ENCODE assay signal across 8 cellular contexts in genomic region chr1:24416666-24417391, GRCh38. TPM values are rescaled to one million over a fixed set of nuclear protein-coding genes. Genes with fewer than 3 reads are reported as not detected.
A peak's percentile ranks its signal among the peaks of the same experiment; 100 is the strongest.
DNase-seq lines count a peak whose midpoint lies in the region; ATAC-seq and TF ChIP-seq lines count a peak whose summit lies in the region.

No MANE protein-coding gene starts in this region.

- no peak for TF ChIP-seq CTCF in heart right ventricle (IDR thresholded peaks at IDR 0.05)
- no peak for TF ChIP-seq CTCF in OCI-LY3 (IDR thresholded peaks at IDR 0.05; ENCODE audit: low read depth, low read length)
- no peak for TF ChIP-seq CTCF in kidney epithelial cell (IDR thresholded peaks at IDR 0.05; ENCODE audit: insufficient read depth, low read length, poor library complexity, severe bottlenecking)
- TF ChIP-seq CTCF in stomach (IDR thresholded peaks at IDR 0.05) = peak in 1 of 7 experiments; percentile 3

- no peak for TF ChIP-seq POLR2A in stomach (IDR thresholded peaks at IDR 0.05)

- peaks cover 7 to 51% (median 27%) of the 10 kb centered on the region in 9 donors for H3K4me1 ChIP-seq in heart right ventricle
- peaks cover 23% of the 10 kb centered on the region for H3K4me1 ChIP-seq in OCI-LY3 (ENCODE audit: low read length)
- H3K4me1 ChIP-seq in adipocyte (ENCODE audit: control insufficient read depth, insufficient read depth, low read length) = peaks cover 54% of the 10 kb centered on the region
- H3K4me1 ChIP-seq in stomach = peaks cover 31 to 66% (median 47%) of the 10 kb centered on the region in 4 donors

- H2AFZ ChIP-seq in OCI-LY3 (ENCODE audit: low read depth, low read length) = no peak overlapping the region

- H3K27me3 ChIP-seq in heart right ventricle (no peaks in the 10 kb centered on the region), OCI-LY3 (ENCODE audit: low read depth, low read length) (no peaks in the 10 kb centered on the region), adipocyte (replicated peaks; ENCODE audit: control insufficient read depth, insufficient read depth, low read length) (no peaks in the 10 kb centered on the region), kidney epithelial cell (ENCODE audit: control insufficient read depth, insufficient read depth, low read length) (no peaks in the 10 kb centered on the region), stomach (no peaks in the 10 kb centered on the region)

- intact Hi-C loops in heart right ventricle (cut with DNase I) (loop anchor here in 8 of 10 donors (1.0 to 10.0 kb wide), 7 partner anchors 85 to 218 kb away; partner anchors contain the start of gene RCAN3 (in 5 of the 8)), Right ventricle myocardium inferior (cut with DNase I) (loop anchor here (5.0 kb wide), 2 partner anchors 85 to 225 kb away; partner anchors contain the start of genes RCAN3 and SRRM1), stomach (cut with DNase I; ENCODE audit: low total_unique reads) (no loop called here)

- peak overlapping the region in 9 of 10 donors; percentile 50 to 82 (median 74) for H3K4me3 ChIP-seq in heart right ventricle
- H3K4me3 ChIP-seq in OCI-LY3 (ENCODE audit: low read length) = peak overlapping the region; percentile 100
- H3K4me3 ChIP-seq in adipocyte (ENCODE audit: low read length) = peak overlapping the region; percentile 98
- peak overlapping the region; percentile 57 for H3K4me3 ChIP-seq in kidney epithelial cell (ENCODE audit: low read depth, low read length)
- H3K4me3 ChIP-seq in stomach = peak overlapping the region; percentile 63 to 78 (median 70)

- peak overlapping the region; percentile 97 for H3K4me2 ChIP-seq in OCI-LY3 (ENCODE audit: low read length)

- no peak for TF ChIP-seq EP300 in stomach (IDR thresholded peaks at IDR 0.05)

- peak overlapping the region in 1 of 10 donors; percentile 75 for H3K27ac ChIP-seq in heart right ventricle
- H3K27ac ChIP-seq in OCI-LY3 (ENCODE audit: low read length) = no peak overlapping the region
- peak overlapping the region; percentile 19 to 83 (median 75) for H3K27ac ChIP-seq in stomach

- WGBS in heart right ventricle, 2 donors = 77% methylated on average over 10 of the region's 10 CpGs
- 35 to 52% (median 43%) methylated on average over 9 to 10 of the region's 10 CpGs for WGBS in stomach, 5 donors

- H4K20me1 ChIP-seq in OCI-LY3 (ENCODE audit: insufficient read depth, low read length) = no peaks in the 10 kb centered on the region

- peaks cover 0 to 27% (median 0%) of the 10 kb centered on the region in 9 donors for H3K36me3 ChIP-seq in heart right ventricle
- H3K36me3 ChIP-seq in OCI-LY3 (replicated peaks; ENCODE audit: low read depth, low read length) = peaks cover 9% of the 10 kb centered on the region
- H3K36me3 ChIP-seq in adipocyte (ENCODE audit: control insufficient read depth, insufficient read depth, low read length, severe bottlenecking) = no peaks in the 10 kb centered on the region
- H3K36me3 ChIP-seq in kidney epithelial cell (ENCODE audit: control insufficient read depth, insufficient read depth, low read length) = no peaks in the 10 kb centered on the region
- H3K36me3 ChIP-seq in stomach = peaks cover 4 to 27% (median 26%) of the 10 kb centered on the region in 4 donors

- H3K79me2 ChIP-seq in OCI-LY3 (ENCODE audit: low read length) = peaks cover 12% of the 10 kb centered on the region; the same call in 1 of the 2 replicates

- H3K9ac ChIP-seq in OCI-LY3 (ENCODE audit: low read length) = peak overlapping the region; percentile 70
- H3K9ac ChIP-seq in adipocyte (ENCODE audit: low read length) = peak overlapping the region; percentile 83

- DNase-seq in heart right ventricle (no peak), Right ventricle myocardium inferior (ENCODE audit: missing footprints) (no peak), adipocyte (ENCODE audit: low read depth) (peak; percentile 92), kidney epithelial cell (ENCODE audit: low read depth) (peak; percentile 91), stomach (no peak), NCI-H146 treated with DMSO at 0.1 percent for 48 hours (lab: John Stamatoyannopoulos, UW; ENCODE audit: unreplicated experiment) (no peak)

- ATAC-seq in heart right ventricle (no peak), Right ventricle myocardium inferior (no peak), GM21515 (IDR thresholded peaks at IDR 0.05; ENCODE audit: unreplicated experiment) (no peak)

- no peaks in the 10 kb centered on the region for H3K9me3 ChIP-seq in heart right ventricle
- no peaks in the 10 kb centered on the region for H3K9me3 ChIP-seq in OCI-LY3 (ENCODE audit: insufficient read depth, low read length)
- H3K9me3 ChIP-seq in adipocyte (ENCODE audit: control insufficient read depth, low read length) = no peaks in the 10 kb centered on the region
- H3K9me3 ChIP-seq in stomach = no peaks in the 10 kb centered on the region

RNA-seq across cellular contexts. Expression of gene NIPAL3, which starts 1.2 kb away (rescaled TPM):
- total RNA-seq in heart right ventricle (10 to 100 TPM; 21.5 to 44.9 (median 27.2) TPM), Right ventricle myocardium inferior (30.9 TPM), kidney epithelial cell (42.0 and 45.0 TPM in 2 replicates), stomach (100 to 1,000 TPM in 1 of 5 donors, 10 to 100 TPM in 3, 1 to 10 TPM in 1; 3.5 to 122 (median 33.0) TPM)
- polyA plus RNA-seq in heart right ventricle (1 to 10 TPM; 5.3 to 9.8 TPM), stomach (1 to 10 TPM; 3.2 to 7.5 (median 7.1) TPM)

RNA-seq across cellular contexts. Expression of gene STPG1, which starts 3.2 kb away (rescaled TPM):
- total RNA-seq in heart right ventricle (1 to 10 TPM; 2.7 to 6.6 (median 4.5) TPM), Right ventricle myocardium inferior (6.8 TPM), kidney epithelial cell (7.5 and 12.8 TPM in 2 replicates), stomach (10 to 100 TPM in 1 of 5 donors, 1 to 10 TPM in 2, under 1 TPM in 1, not detected in 1; 0.45 to 51.0 (median 6.6) TPM)
- polyA plus RNA-seq in heart right ventricle (1 to 10 TPM; 3.3 to 5.7 TPM), stomach (1 to 10 TPM; 3.2 to 5.2 (median 3.7) TPM)

Comparison
In these comparisons a context has a peak if more than half of its experiments do, and no peak if none do; other contexts are left out.
1. DNase-seq: peak in adipocyte (single experiment) and kidney epithelial cell (single experiment); none in heart right ventricle (0 of 2), Right ventricle myocardium inferior (single experiment), stomach (single experiment) and NCI-H146 treated with DMSO at 0.1 percent for 48 hours (single experiment).
2. Peak in every context shown above with its lines, with median percentiles within 50 percentile points of each other: H3K4me3 ChIP-seq.